Comparison of ENCODE assay signal across 1 cellular context in genomic region chr11:119339581-119340334, GRCh38.
TF ChIP-seq lines count a peak whose summit lies in the region.

No MANE protein-coding gene starts in this region.

TF ChIP-seq in GM12878, 131 proteins besides CTCF, POLR2A, EP300 and RAD21:
- TF ChIP-seq HDAC2 (IDR thresholded peaks at IDR 0.05) (no peak), NR2F1 (conservative IDR thresholded peaks at IDR 0.05) (0 out of 2 replicates have a peak, but pooled peaks have one; percentile 26), SUZ12 (IDR thresholded peaks at IDR 0.05; ENCODE audit: unreplicated experiment) (peak; percentile 97), CBFB (IDR thresholded peaks at IDR 0.05; ENCODE audit: low read depth) (no peak), IKZF1 (conservative IDR thresholded peaks at IDR 0.05) (0 out of 2 replicates have a peak, but pooled peaks have one; percentile 34), POU2F2 (IDR thresholded peaks at IDR 0.05; ENCODE audit: borderline replicate concordance, low read depth, low read length) (no peak), JUNB (IDR thresholded peaks at IDR 0.05) (no peak), GATAD2B (conservative IDR thresholded peaks at IDR 0.05; ENCODE audit: low read depth) (no peak), EED (IDR thresholded peaks at IDR 0.05; ENCODE audit: low read depth) (no peak), SMC3 (IDR thresholded peaks at IDR 0.05; ENCODE audit: borderline replicate concordance, low read length) (peak; percentile 27; the same call in 1 of the 2 replicates), CHD2 (IDR thresholded peaks at IDR 0.05; ENCODE audit: borderline replicate concordance, low read depth, low read length) (0 out of 2 replicates have a peak, but pooled peaks have one; percentile 34), RELA (IDR thresholded peaks at IDR 0.05; ENCODE audit: borderline replicate concordance, partially characterized antibody) (no peak), PAX8 (IDR thresholded peaks at IDR 0.05) (no peak), NFXL1 (IDR thresholded peaks at IDR 0.05; ENCODE audit: borderline replicate concordance) (no peak), SUPT20H (IDR thresholded peaks at IDR 0.05; ENCODE audit: borderline replicate concordance, control insufficient read depth, low read depth, low read length) (no peak), LARP7 (IDR thresholded peaks at IDR 0.05) (0 out of 2 replicates have a peak, but pooled peaks have one; percentile 37), BRCA1 (IDR thresholded peaks at IDR 0.05; ENCODE audit: low read depth, low read length) (no peak), SP1 (IDR thresholded peaks at IDR 0.05; ENCODE audit: low read depth, low read length) (no peak), CBX5 (IDR thresholded peaks at IDR 0.05; ENCODE audit: low read depth) (no peak), DPF2 (IDR thresholded peaks at IDR 0.05) (0 out of 2 replicates have a peak, but pooled peaks have one; percentile 39), SREBF2 (IDR thresholded peaks at IDR 0.05; ENCODE audit: low read length) (no peak), CHD4 (IDR thresholded peaks at IDR 0.05) (no peak), MEF2A (IDR thresholded peaks at IDR 0.05; ENCODE audit: insufficient read depth, low read depth, low read length) (no peak), SRF (IDR thresholded peaks at IDR 0.05; ENCODE audit: low read depth in 2 of 2, low read length in 2 of 2) (no peak)
